Comparison of ENCODE assay signal across 27 cellular contexts in genomic region chr19:38469151-38469550, GRCh38. TPM values are rescaled to one million over a fixed set of nuclear protein-coding genes. Genes with fewer than 3 reads are reported as not detected.
"Had no signal": no experiment of that assay in that cellular context is flagged by ENCODE, and none has a peak within 500 bp of the region (broad histone marks: within the 10 kb centered on the region; RNA-seq: fewer than 3 reads in every experiment).

No MANE protein-coding gene starts in this region.

- H3K9me3 ChIP-seq: colonic mucosa, esophagus squamous epithelium, gastrocnemius medialis, lower lobe of right lung, mucosa of descending colon had no signal

- ATAC-seq: effector memory CD8-positive, alpha-beta T cell; esophagus mucosa; heart right ventricle; left cardiac atrium; left lung; left ventricle myocardium superior; lower lobe of right lung; mucosa of descending colon had no signal

- H3K27me3 ChIP-seq: colonic mucosa, gastrocnemius medialis had no signal

- H3K36me3 ChIP-seq: colonic mucosa, esophagus squamous epithelium, heart right ventricle, left lung, lower lobe of right lung had no signal

- H3K4me1 ChIP-seq: colonic mucosa, esophagus squamous epithelium, heart right ventricle, left lung, lower lobe of right lung had no signal

- H3K4me3 ChIP-seq: colonic mucosa, esophagus squamous epithelium, gastrocnemius medialis, heart right ventricle, left lung, lower lobe of right lung, mucosa of descending colon had no signal

- DNase-seq: colonic mucosa; cortex of kidney; effector CD8-positive, alpha-beta T cell; effector memory CD8-positive, alpha-beta T cell; endodermal cell; erythroblast; esophagus squamous epithelium; foreskin fibroblast; foreskin melanocyte; glutamatergic neuron; head of caudate nucleus; heart right ventricle; hippocampal formation; left cardiac atrium; left lung; left ventricle myocardium superior; lower lobe of right lung; mesenchymal stem cell; mucosa of descending colon had no signal

- H3K27ac ChIP-seq: colonic mucosa, epithelial cell of prostate, esophagus squamous epithelium, heart right ventricle, left lung, lower lobe of right lung had no signal

RNA-seq across cellular contexts. Expression of gene RYR1, which starts 35.7 kb away (rescaled TPM):
- total RNA-seq: dermis microvascular lymphatic vessel endothelial cell, lung microvascular endothelial cell had no signal

RNA-seq across cellular contexts. Expression of gene RASGRP4, which starts 43.1 kb away (rescaled TPM):
- total RNA-seq: dermis microvascular lymphatic vessel endothelial cell, glomerular endothelial cell, kidney epithelial cell, lung microvascular endothelial cell had no signal
- polyA plus RNA-seq: keratinocyte had no signal
